In the genomic region with DNA sequence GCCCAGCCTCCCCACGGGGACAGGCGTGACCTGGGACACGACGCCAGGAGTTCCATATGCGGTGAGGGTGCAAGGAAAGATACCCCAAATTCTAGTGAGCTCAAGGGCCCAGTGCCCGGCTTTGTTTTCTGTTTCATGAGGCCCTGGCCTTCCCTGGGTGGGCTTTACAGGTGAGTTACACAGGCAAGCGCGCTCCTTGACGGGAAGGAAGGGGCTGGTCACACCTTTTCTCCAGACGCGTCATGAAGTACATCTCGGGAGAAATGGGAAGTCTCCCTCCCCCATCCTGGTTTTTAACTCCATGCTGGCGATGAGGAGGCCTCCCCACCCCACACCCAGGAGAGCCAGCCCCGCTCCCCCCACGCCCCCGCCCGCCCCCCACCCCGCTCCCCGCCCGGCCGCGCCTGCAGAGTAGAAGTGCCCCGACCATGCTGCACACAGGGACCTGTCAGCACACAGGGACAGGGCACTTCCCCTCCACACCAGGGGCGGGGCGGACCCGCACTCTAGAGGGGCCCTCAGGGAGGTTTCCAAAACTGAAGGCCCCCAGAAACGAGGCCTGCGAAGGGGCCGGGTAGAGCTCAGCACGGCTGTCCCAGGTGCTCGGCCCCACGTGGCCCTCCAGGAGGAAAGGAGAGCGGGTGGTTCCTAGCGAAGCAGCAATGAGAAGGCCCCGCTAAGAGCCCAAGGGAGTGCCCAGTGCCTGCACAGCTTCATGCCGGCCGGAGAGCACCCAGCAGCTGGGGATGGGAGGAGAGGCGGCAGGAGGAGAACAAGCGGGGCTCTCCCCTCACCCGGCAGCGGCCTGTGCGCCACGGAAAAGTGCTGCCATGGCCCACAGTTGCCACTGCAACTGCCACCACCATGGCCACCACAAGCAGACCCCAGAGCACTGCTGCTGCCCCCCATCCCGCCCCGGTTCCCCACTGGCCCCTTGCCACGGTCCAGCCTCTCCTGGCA, we compare ENCODE assay signal across 22 cellular contexts. TPM values are rescaled to one million over a fixed set of nuclear protein-coding genes. Genes with fewer than 3 reads are reported as not detected.
DNase-seq lines count a peak whose midpoint lies in the region; ATAC-seq and TF ChIP-seq lines count a peak whose summit lies in the region.
"Had no signal": no experiment of that assay in that cellular context is flagged by ENCODE, and none has a peak within 500 bp of the region (broad histone marks: within the 10 kb centered on the region; RNA-seq: fewer than 3 reads in every experiment).

No MANE protein-coding gene starts in this region.

- peaks cover 58 to 97% (median 83%) of the 10 kb centered on the region in 4 donors for H3K4me1 ChIP-seq in stomach
- peaks cover 40% of the 10 kb centered on the region for H3K4me1 ChIP-seq in testis

- peak overlapping the region in 1 of 4 donors; percentile 8 for H3K4me3 ChIP-seq in stomach
- H3K4me3 ChIP-seq in testis = no peak overlapping the region
- H3K4me3 ChIP-seq: mucosa of descending colon, PC-9 had no signal

- intact Hi-C loops in stomach (cut with DNase I; ENCODE audit: low total_unique reads) (no loop called here), testis (cut with DNase I; ENCODE audit: low total_unique reads) (loop anchor here (10.0 kb wide), 1 partner anchor 106 kb away; no protein-coding TSS in a partner anchor)

- CTCF ChIA-PET in T-cell (lab: Charles Lee) = no interaction called here

- no peak for TF ChIP-seq EP300 in stomach (IDR thresholded peaks at IDR 0.05)

- H3K27me3 Mint-ChIP-seq in T-helper 1 cell treated with Interleukin-12 subunit alpha and Interleukin-12 subunit beta and Interleukin-4 antibody, amounts not matched to agents 30 μg/mL and 1 μg/mL, for 36 hours (ENCODE audit: low read depth) = no peaks in the 10 kb centered on the region
- H3K27me3 Mint-ChIP-seq in T-cell = no peaks in the 10 kb centered on the region
- H3K27me3 Mint-ChIP-seq in effector memory CD8-positive, alpha-beta T cell = no peaks in the 10 kb centered on the region

- no peaks in the 10 kb centered on the region for H3K9me3 Mint-ChIP-seq in T-helper 1 cell treated with Interleukin-12 subunit alpha and Interleukin-12 subunit beta and Interleukin-4 antibody, amounts not matched to agents 30 μg/mL and 1 μg/mL, for 36 hours
- H3K9me3 Mint-ChIP-seq in T-cell = no peaks in the 10 kb centered on the region
- H3K9me3 Mint-ChIP-seq in effector memory CD8-positive, alpha-beta T cell = no peaks in the 10 kb centered on the region

- POLR2A ChIA-PET in T-cell (lab: Charles Lee) = interaction anchor here in 1 of 2 donors (0.6 kb wide), 1 partner anchor 414 kb away, joined by 3 read pairs; no protein-coding TSS in a partner anchor

- H3K27me3 ChIP-seq in stomach (no peaks in the 10 kb centered on the region), testis (no peaks in the 10 kb centered on the region)
- H3K27me3 ChIP-seq: heart right ventricle, pancreas had no signal

- H3K27ac Mint-ChIP-seq in T-helper 1 cell treated with Interleukin-12 subunit alpha and Interleukin-12 subunit beta and Interleukin-4 antibody, amounts not matched to agents 30 μg/mL and 1 μg/mL, for 36 hours = peak overlapping the region; percentile 36
- H3K27ac Mint-ChIP-seq in T-cell = peak overlapping the region; percentile 79 to 91
- peak overlapping the region; percentile 91 to 94 for H3K27ac Mint-ChIP-seq in effector memory CD8-positive, alpha-beta T cell

- H3K9me3 ChIP-seq in stomach (no peaks in the 10 kb centered on the region), testis (no peaks in the 10 kb centered on the region)
- H3K9me3 ChIP-seq: heart right ventricle, mucosa of descending colon, pancreas had no signal

- TF ChIP-seq POLR2A in stomach (IDR thresholded peaks at IDR 0.05) = no peak
- no peak for TF ChIP-seq POLR2A in testis (IDR thresholded peaks at IDR 0.05)
- no peak for TF ChIP-seq POLR2A in GM18505 (IDR thresholded peaks at IDR 0.05; ENCODE audit: borderline replicate concordance, extremely low read depth, insufficient read depth, insufficient read length)

- DNase-seq in T-helper 1 cell = no peak
- no peak for DNase-seq in T-cell
- no peak for DNase-seq in effector memory CD8-positive, alpha-beta T cell
- no peak for DNase-seq in stomach
- no peak for DNase-seq in glomerular visceral epithelial cell (ENCODE audit: extremely low spot score)
- DNase-seq in testis = no peak
- DNase-seq: activated T-cell treated with anti-CD3 and anti-CD28 coated beads for 4 hours; Calu3; cortex of kidney; heart right ventricle; Kasumi-1; kidney glomerular epithelial cell; NCI-H1694; NCI-H524 treated with DMSO at 0.1 percent for 48 hours; PC-9; small intestine; stimulated activated naive CD8-positive, alpha-beta T cell treated with anti-CD3 and anti-CD28 coated beads, Interleukin-15, Interleukin-2, amounts not matched to agents 100 U/mL and 50 U/mL, for 24 hours had no signal

- peaks cover 37% of the 10 kb centered on the region for H3K4me1 Mint-ChIP-seq in T-helper 1 cell treated with Interleukin-12 subunit alpha and Interleukin-12 subunit beta and Interleukin-4 antibody, amounts not matched to agents 30 μg/mL and 1 μg/mL, for 36 hours (ENCODE audit: low read depth)
- peaks cover 28 to 65% (median 38%) of the 10 kb centered on the region in 3 donors for H3K4me1 Mint-ChIP-seq in T-cell
- peaks cover 32 to 54% of the 10 kb centered on the region in 2 donors for H3K4me1 Mint-ChIP-seq in effector memory CD8-positive, alpha-beta T cell (ENCODE audit: low read depth in 2 of 2)

- H3K36me3 Mint-ChIP-seq in T-helper 1 cell treated with Interleukin-12 subunit alpha and Interleukin-12 subunit beta and Interleukin-4 antibody, amounts not matched to agents 30 μg/mL and 1 μg/mL, for 36 hours (ENCODE audit: low read depth) = peaks cover 8% of the 10 kb centered on the region
- peaks cover 8% of the 10 kb centered on the region for H3K36me3 Mint-ChIP-seq in T-cell
- H3K36me3 Mint-ChIP-seq in effector memory CD8-positive, alpha-beta T cell (ENCODE audit: insufficient read depth) = peaks cover 33% of the 10 kb centered on the region

- peaks cover 0 to 7% (median 2%) of the 10 kb centered on the region in 4 donors for H3K36me3 ChIP-seq in stomach
- no peaks in the 10 kb centered on the region for H3K36me3 ChIP-seq in testis (ENCODE audit: low read depth, missing control alignments)
- H3K36me3 ChIP-seq: pancreas had no signal

- H3K4me3 Mint-ChIP-seq in T-helper 1 cell treated with Interleukin-12 subunit alpha and Interleukin-12 subunit beta and Interleukin-4 antibody, amounts not matched to agents 30 μg/mL and 1 μg/mL, for 36 hours = no peak overlapping the region
- H3K4me3 Mint-ChIP-seq in T-cell = peak overlapping the region in 1 of 3 donors; percentile 73
- H3K4me3 Mint-ChIP-seq in effector memory CD8-positive, alpha-beta T cell = peak overlapping the region in 1 of 2 donors; percentile 75

- WGBS in stomach, 5 donors = 38 to 59% (median 41%) methylated on average over 11 to 46 of the region's 46 CpGs
- 47 to 54% methylated on average over 25 to 44 of the region's 46 CpGs for WGBS in testis, 2 donors

- TF ChIP-seq CTCF in stomach (IDR thresholded peaks at IDR 0.05) (no peak), testis (IDR thresholded peaks at IDR 0.05) (no peak)

- ATAC-seq in T-cell (replicated peaks in 1 of 4) (no peak), GM18505 (IDR thresholded peaks at IDR 0.05; ENCODE audit: unreplicated experiment) (no peak)
- ATAC-seq in effector memory CD8-positive, alpha-beta T cell (replicated peaks) = no peak
- ATAC-seq: esophagus mucosa; heart right ventricle; mucosa of descending colon; stimulated activated naive CD8-positive, alpha-beta T cell treated with anti-CD3 and anti-CD28 coated beads, Interleukin-15, Interleukin-2, amounts not matched to agents 100 U/mL and 50 U/mL, for 24 hours had no signal

- H3K27ac ChIP-seq in stomach = peak overlapping the region; percentile 13 to 82 (median 60)
- H3K27ac ChIP-seq in testis = no peak overlapping the region
- H3K27ac ChIP-seq: PC-9 had no signal

RNA-seq across cellular contexts. Expression of a gene that starts 7.7 kb away (rescaled TPM):
- total RNA-seq in T-cell = 10 to 100 TPM; 15.5 to 64.1 (median 34.0) TPM
- 100 to 1,000 TPM in 2 of 5 donors, 10 to 100 TPM in 3; 26.1 to 394 (median 97.1) TPM for total RNA-seq in stomach
- polyA plus RNA-seq in stomach = 10 to 100 TPM; 10.8 to 27.4 (median 23.7) TPM
- 10 to 100 TPM; 17.6 to 19.7 TPM for total RNA-seq in testis
- 20.7 TPM for polyA plus RNA-seq in testis (ENCODE audit: insufficient read depth, low read depth, low replicate concordance)

RNA-seq across cellular contexts. Expression of a gene that starts 38.5 kb away (rescaled TPM):
- 10 to 100 TPM in 3 of 5 donors, 1 to 10 TPM in 2; 4.1 to 37.0 (median 12.8) TPM for total RNA-seq in T-cell
- total RNA-seq in stomach = 100 to 1,000 TPM in 1 of 5 donors, 10 to 100 TPM in 1, 1 to 10 TPM in 3; 3.6 to 232 (median 6.8) TPM
- polyA plus RNA-seq in stomach = 1 to 10 TPM; 1.3 to 2.7 (median 2.6) TPM
- total RNA-seq in testis = 100 to 1,000 TPM in 1 of 2 donors, 10 to 100 TPM in 1; 87.8 to 174 TPM
- polyA plus RNA-seq in testis (ENCODE audit: insufficient read depth, low read depth, low replicate concordance) = 216 TPM

Comparison
In these comparisons a context has a peak if more than half of its experiments do, and no peak if none do; other contexts are left out.
1. H3K27ac Mint-ChIP-seq: peak in every context shown above with its lines; median percentile 92 in effector memory CD8-positive, alpha-beta T cell; 85 in T-cell; 36 in T-helper 1 cell treated with Interleukin-12 subunit alpha and Interleukin-12 subunit beta and Interleukin-4 antibody, amounts not matched to agents 30 μg/mL and 1 μg/mL, for 36 hours.
2. H3K27ac ChIP-seq: peak in stomach (5 of 5); none in testis (0 of 2).